Comparison of ENCODE assay signal across 8 cellular contexts in the genomic region with DNA sequence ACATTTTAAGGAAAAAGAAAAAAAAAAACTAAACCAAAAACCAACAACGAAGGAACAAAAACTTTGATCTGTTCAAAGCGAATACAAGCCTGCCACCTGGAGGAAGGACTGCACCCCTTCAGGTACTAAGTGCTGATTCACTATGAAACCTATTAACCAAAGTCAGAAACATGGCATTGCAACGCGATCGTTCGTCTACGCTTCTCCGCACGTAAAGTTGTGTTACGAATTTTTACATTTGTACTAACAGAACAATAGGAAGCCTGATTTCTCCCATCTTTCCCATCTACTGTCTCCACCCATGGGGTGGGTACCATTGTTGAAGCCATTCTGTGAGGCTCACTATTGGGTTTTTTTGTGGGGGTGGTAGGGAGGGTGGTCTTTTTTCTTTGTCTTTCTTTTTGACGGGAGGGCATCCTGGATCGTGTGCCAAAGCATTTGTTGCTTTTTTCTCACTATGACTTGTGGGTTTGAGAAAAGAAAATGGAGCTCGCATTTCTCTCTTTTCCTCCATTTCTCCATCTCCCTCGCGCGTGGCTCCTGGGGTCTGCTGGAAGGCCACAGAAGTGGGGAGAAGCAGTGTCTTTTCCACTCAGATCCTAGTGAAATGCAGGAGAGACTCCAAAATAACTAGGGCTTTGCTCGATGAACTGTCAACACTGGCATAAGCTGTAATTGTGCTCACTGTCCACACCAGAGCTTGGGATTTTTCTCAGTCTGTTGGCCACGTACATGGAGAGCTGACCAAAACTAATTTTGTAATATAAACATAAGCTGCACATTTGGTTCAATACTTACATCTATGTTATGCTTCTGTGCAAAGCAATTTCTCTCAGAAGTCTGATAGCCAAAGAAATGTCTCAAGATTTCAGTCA.
DNase-seq lines count a peak whose midpoint lies in the region; ATAC-seq and TF ChIP-seq lines count a peak whose summit lies in the region.

No MANE protein-coding gene starts in this region.

- H3K36me3 Mint-ChIP-seq in activated B cell treated with CpG ODN at 0.5 μM for 24 hours (ENCODE audit: low read depth) (no peaks in the 10 kb centered on the region), neural crest cell (ENCODE audit: low read depth) (no peaks in the 10 kb centered on the region)

- H3K4me3 ChIP-seq in GM12875 (ENCODE audit: low read depth, low read length): no peak overlapping the region

- H3K4me3 Mint-ChIP-seq in activated B cell treated with CpG ODN at 0.5 μM for 24 hours (no peak overlapping the region), neural crest cell (peak overlapping the region; percentile 39)

- POLR2A ChIA-PET in activated B cell treated with CpG ODN at 0.5 μM for 24 hours (lab: Charles Lee): no interaction called here

- DNase-seq in Ammon's horn (ENCODE audit: low spot score) (peak; percentile 69), NCI-H2029 (lab: John Stamatoyannopoulos, UW) (peak; percentile 26), activated B cell treated with CpG ODN at 0.5 μM for 24 hours (no peak), fibroblast of gingiva (ENCODE audit: low read depth) (peak; percentile 67), neural crest cell (ENCODE audit: low read depth, low spot score) (peak; percentile 35), mesenteric fat pad (ENCODE audit: low spot score) (no peak)

- H3K27me3 Mint-ChIP-seq in activated B cell treated with CpG ODN at 0.5 μM for 24 hours (peaks cover 8% of the 10 kb centered on the region), neural crest cell (ENCODE audit: low read depth) (no peaks in the 10 kb centered on the region)

- peaks cover 4% of the 10 kb centered on the region for H3K4me1 Mint-ChIP-seq in activated B cell treated with CpG ODN at 0.5 μM for 24 hours
- H3K4me1 Mint-ChIP-seq in neural crest cell: peaks cover 12% of the 10 kb centered on the region

- ATAC-seq in HG02763 (IDR thresholded peaks at IDR 0.05; ENCODE audit: unreplicated experiment) (peak; percentile 83), activated B cell treated with CpG ODN at 0.5 μM for 24 hours (ENCODE audit: low read depth) (peak; percentile 50)

- CTCF ChIA-PET in activated B cell treated with CpG ODN at 0.5 μM for 24 hours (lab: Charles Lee): interaction anchor here (1.0 to 4.5 kb wide), 3 partner anchors 11 to 669 kb away, joined by 4 to 18 read pairs (median 5); no protein-coding TSS in a partner anchor

- intact Hi-C loops in activated B cell treated with CpG ODN at 0.5 μM for 24 hours (cut with micrococcal nuclease): loop anchor here (1.0 kb wide), 3 partner anchors 533 to 1067 kb away; no protein-coding TSS in a partner anchor

- H3K9me3 Mint-ChIP-seq in activated B cell treated with CpG ODN at 0.5 μM for 24 hours: no peaks in the 10 kb centered on the region
- no peaks in the 10 kb centered on the region for H3K9me3 Mint-ChIP-seq in neural crest cell

- peak; percentile 68 for TF ChIP-seq CTCF in GM12875 (IDR thresholded peaks at IDR 0.05; ENCODE audit: borderline replicate concordance, insufficient read depth, low read depth, low read length)
- peak; percentile 60 for TF ChIP-seq CTCF in activated B cell treated with CpG ODN at 0.5 μM for 24 hours (IDR thresholded peaks at IDR 0.05)
- TF ChIP-seq CTCF in neural crest cell (conservative IDR thresholded peaks at IDR 0.05): peak; percentile 92

- H3K27ac Mint-ChIP-seq in activated B cell treated with CpG ODN at 0.5 μM for 24 hours: no peak overlapping the region
- H3K27ac Mint-ChIP-seq in neural crest cell (ENCODE audit: unreplicated experiment): no peak overlapping the region

Comparison
In these comparisons a context has a peak if more than half of its experiments do, and no peak if none do; other contexts are left out.
1. DNase-seq: peak in Ammon's horn (single experiment), NCI-H2029 (single experiment), fibroblast of gingiva (single experiment) and neural crest cell (single experiment); none in activated B cell treated with CpG ODN at 0.5 μM for 24 hours (single experiment) and mesenteric fat pad (single experiment).
2. Peak in every context shown above with its lines, with median percentiles within 50 percentile points of each other: CTCF ChIP-seq.